1 cellular context compared by ENCODE assay signal in genomic region chr10:86411852-86412550, GRCh38.
TF ChIP-seq lines count a peak whose summit lies in the region.

No MANE protein-coding gene starts in this region.

TF ChIP-seq in SK-N-SH, 30 proteins besides CTCF, POLR2A, EP300 and RAD21 (continued from another document):
- TF ChIP-seq ZBTB33 (IDR thresholded peaks at IDR 0.05; ENCODE audit: borderline replicate concordance, low read depth) (no peak), TEAD4 (IDR thresholded peaks at IDR 0.05; ENCODE audit: borderline replicate concordance, insufficient read depth) (no peak), MXI1 (IDR thresholded peaks at IDR 0.05; ENCODE audit: low read depth, low read length) (no peak), EZH2phosphoT487 (IDR thresholded peaks at IDR 0.05; ENCODE audit: borderline replicate concordance, low read depth) (no peak), USF1 (IDR thresholded peaks at IDR 0.05; ENCODE audit: borderline replicate concordance, low read depth) (no peak), GABPA (IDR thresholded peaks at IDR 0.05; ENCODE audit: low read depth) (no peak), RXRA (IDR thresholded peaks at IDR 0.05; ENCODE audit: borderline replicate concordance, low read depth) (no peak)
